In genomic region chr7:141874787-141875186, GRCh38 we compare ENCODE assay signal across 36 cellular contexts. TPM values are rescaled to one million over a fixed set of nuclear protein-coding genes. Genes with fewer than 3 reads are reported as not detected.
DNase-seq lines count a peak whose midpoint lies in the region; ATAC-seq and TF ChIP-seq lines count a peak whose summit lies in the region.
"Had no signal": no experiment of that assay in that cellular context is flagged by ENCODE, and none has a peak within 500 bp of the region (broad histone marks: within the 10 kb centered on the region; RNA-seq: fewer than 3 reads in every experiment).

No MANE protein-coding gene starts in this region.

- CTCF ChIA-PET in WTC11 (lab: Charles Lee), result no interaction called here

- H3K27me3 Mint-ChIP-seq in WTC11 (ENCODE audit: low read depth), result no peaks in the 10 kb centered on the region; the same call in 1 of the 2 replicates
- H3K27me3 Mint-ChIP-seq: central memory CD8-positive, alpha-beta T cell; dendritic cell treated with granulocyte-macrophage colony-stimulating factor and Interleukin-4, amounts not matched to agents 40 ng/mL and 50 ng/mL, for 4 days; stimulated activated memory B cell treated with anti-CD40 and anti-IgM and Interleukin-4, amounts not matched to agents 10 μg/mL and 1 μg/mL and 100 μg/mL, for 72 hours; T-helper 17 cell; type B pancreatic cell had no signal

- TF ChIP-seq POLR2A in NB4 (IDR thresholded peaks at IDR 0.05; ENCODE audit: extremely low read depth, insufficient read length) (no peak), adrenal gland (IDR thresholded peaks at IDR 0.05) (no peak)

- H3K36me3 ChIP-seq in H7 (replicated peaks; ENCODE audit: control insufficient read depth, insufficient read depth, low read length) (no peaks in the 10 kb centered on the region), lower lobe of right lung (no peaks in the 10 kb centered on the region), adrenal gland (replicated peaks in 1 of 2) (no peaks in the 10 kb centered on the region)
- H3K36me3 ChIP-seq: BLaER1 had no signal

- H3K27ac ChIP-seq in lower lobe of right lung (no peak overlapping the region), adrenal gland (no peak overlapping the region)
- H3K27ac ChIP-seq: BLaER1, KMS-11 had no signal

- peaks cover 23% of the 10 kb centered on the region for H3K4me1 Mint-ChIP-seq in WTC11
- H3K4me1 Mint-ChIP-seq: central memory CD8-positive, alpha-beta T cell; stimulated activated memory B cell treated with anti-CD40 and anti-IgM and Interleukin-4, amounts not matched to agents 10 μg/mL and 1 μg/mL and 100 μg/mL, for 72 hours; T-helper 17 cell had no signal

- H3K9me3 Mint-ChIP-seq in WTC11, result 0 out of 2 replicates have a peak, but pooled peaks cover 5% of the 10 kb centered on the region
- H3K9me3 Mint-ChIP-seq: central memory CD8-positive, alpha-beta T cell; natural killer cell treated with Interleukin-12 subunit alpha and Interleukin-12 subunit beta and Interleukin-15 and Interleukin-18, amount 100 ng/mL, for 72 hours; type B pancreatic cell had no signal

- TF ChIP-seq CTCF in NB4 (IDR thresholded peaks at IDR 0.05; ENCODE audit: low read depth, low read length), result no peak
- TF ChIP-seq CTCF in WTC11 (IDR thresholded peaks at IDR 0.05), result no peak
- no peak for TF ChIP-seq CTCF in lower lobe of right lung (IDR thresholded peaks at IDR 0.05)
- no peak for TF ChIP-seq CTCF in adrenal gland (IDR thresholded peaks at IDR 0.05)

- H3K9me3 ChIP-seq in lower lobe of right lung (no peaks in the 10 kb centered on the region), adrenal gland (replicated peaks in 1 of 3) (no peaks in the 10 kb centered on the region)
- H3K9me3 ChIP-seq: mucosa of descending colon, SK-N-SH had no signal

- H3K27me3 ChIP-seq in H7 (ENCODE audit: control insufficient read depth, insufficient read depth, low read length) (no peaks in the 10 kb centered on the region), lower lobe of right lung (ENCODE audit: low read depth) (no peaks in the 10 kb centered on the region), adrenal gland (no peaks in the 10 kb centered on the region)
- H3K27me3 ChIP-seq: BLaER1 had no signal

- intact Hi-C loops in lower lobe of right lung (cut with DNase I) (no loop called here), adrenal gland (cut with DNase I) (no loop called here), left colon (cut with DNase I, micrococcal nuclease) (no loop called here)

- H3K4me3 Mint-ChIP-seq in WTC11, result no peak overlapping the region
- H3K4me3 Mint-ChIP-seq: central memory CD8-positive, alpha-beta T cell; dendritic cell treated with granulocyte-macrophage colony-stimulating factor and Interleukin-4, amounts not matched to agents 40 ng/mL and 50 ng/mL, for 4 days; endodermal cell; natural killer cell treated with Interleukin-12 subunit alpha and Interleukin-12 subunit beta and Interleukin-15 and Interleukin-18, amount 100 ng/mL, for 72 hours; stimulated activated memory B cell treated with anti-CD40 and anti-IgM and Interleukin-4, amounts not matched to agents 10 μg/mL and 1 μg/mL and 100 μg/mL, for 72 hours; T-helper 17 cell; type B pancreatic cell had no signal

- no peaks in the 10 kb centered on the region for H3K36me3 Mint-ChIP-seq in WTC11
- H3K36me3 Mint-ChIP-seq: stimulated activated memory B cell treated with anti-CD40 and anti-IgM and Interleukin-4, amounts not matched to agents 10 μg/mL and 1 μg/mL and 100 μg/mL, for 72 hours; type B pancreatic cell had no signal

- POLR2A ChIA-PET in WTC11 (lab: Charles Lee), result no interaction called here

- 58 to 74% (median 66%) methylated on average over 2 to 3 of the region's 3 CpGs for WGBS in adrenal gland, 4 donors

- ATAC-seq in WTC11 (peak; percentile 69), lower lobe of right lung (peak; percentile 41 to 67), left colon (no peak)
- ATAC-seq: esophagus mucosa; mucosa of descending colon; natural killer cell treated with Interleukin-12 subunit alpha and Interleukin-12 subunit beta and Interleukin-15 and Interleukin-18, amount 100 ng/mL, for 72 hours; stimulated activated memory B cell treated with anti-CD40 and anti-IgM and Interleukin-4, amounts not matched to agents 10 μg/mL and 1 μg/mL and 100 μg/mL, for 72 hours; T-helper 17 cell had no signal

- peak overlapping the region; percentile 9; the same call in 1 of the 2 replicates for H3K27ac Mint-ChIP-seq in WTC11
- H3K27ac Mint-ChIP-seq: dendritic cell treated with granulocyte-macrophage colony-stimulating factor and Interleukin-4, amounts not matched to agents 40 ng/mL and 50 ng/mL, for 4 days; endodermal cell; natural killer cell treated with Interleukin-12 subunit alpha and Interleukin-12 subunit beta and Interleukin-15 and Interleukin-18, amount 100 ng/mL, for 72 hours; stimulated activated memory B cell treated with anti-CD40 and anti-IgM and Interleukin-4, amounts not matched to agents 10 μg/mL and 1 μg/mL and 100 μg/mL, for 72 hours; T-helper 17 cell; type B pancreatic cell had no signal

- no peak overlapping the region for H3K4me3 ChIP-seq in H7 (ENCODE audit: insufficient read depth, low read depth, low read length)
- no peak overlapping the region for H3K4me3 ChIP-seq in NB4 (ENCODE audit: low read depth, low read length)
- no peak overlapping the region for H3K4me3 ChIP-seq in lower lobe of right lung
- H3K4me3 ChIP-seq in adrenal gland, result no peak overlapping the region
- H3K4me3 ChIP-seq: BLaER1, lung, mucosa of descending colon had no signal

- H3K4me1 ChIP-seq in lower lobe of right lung (no peaks in the 10 kb centered on the region), adrenal gland (replicated peaks in 1 of 2) (no peaks in the 10 kb centered on the region)

- DNase-seq in H7 (peak; percentile 29), NB4 (ENCODE audit: low read depth) (peak; percentile 74), WTC11 (ENCODE audit: low spot score) (no peak), lower lobe of right lung (no peak), adrenal gland (no peak), SHP77 (lab: John Stamatoyannopoulos, UW) (no peak), left colon (no peak), ureter (ENCODE audit: low spot score) (no peak)
- DNase-seq: activated CD4-positive, alpha-beta T cell treated with anti-CD3 and anti-CD28 coated beads, Interleukin-2, amount 50 U/mL, for 48 hours; activated CD4-positive, CD25-positive, alpha-beta regulatory T cell treated with anti-CD3 and anti-CD28 coated beads, Interleukin-2, amount 50 U/mL, for 72 hours; activated CD8-positive, alpha-beta memory T cell treated with anti-CD3 and anti-CD28 coated beads, Interleukin-2, amount 50 U/mL, for 4 hours; activated naive CD4-positive, alpha-beta T cell treated with Interleukin-2 at 50 U/mL for 16 hours; endodermal cell; H9; MM.1S; mucosa of descending colon; NCI-H1436 treated with DMSO at 0.1 percent for 48 hours; NCI-H345; OCI-M1; SK-N-SH; T-helper 17 cell had no signal

TF ChIP-seq in WTC11, 78 proteins besides CTCF, POLR2A, EP300 and RAD21 (continues in another document):
- TF ChIP-seq E2F4 (CRISPR knock-in tag; IDR thresholded peaks at IDR 0.05; ENCODE audit: borderline replicate concordance, low read depth), result no peak
- no peak for TF ChIP-seq AR (CRISPR knock-in tag; IDR thresholded peaks at IDR 0.05)
- TF ChIP-seq PRRX2 (CRISPR knock-in tag; IDR thresholded peaks at IDR 0.05), result no peak
- no peak for TF ChIP-seq ZBTB21 (CRISPR knock-in tag; IDR thresholded peaks at IDR 0.05; ENCODE audit: borderline replicate concordance)

RNA-seq across cellular contexts. Expression of gene PRSS37, which starts 33.5 kb away (rescaled TPM):
- total RNA-seq in H7 (2014; rRNA removed; shearing (Covaris generic)), result not detected in 2 replicates
- total RNA-seq in WTC11 (2021) (not detected in 3 replicates), lower lobe of right lung (not detected), adrenal gland (not detected), left colon (not detected), ureter (not detected)
- not detected for polyA plus RNA-seq in adrenal gland
- total RNA-seq: endodermal cell; esophagus mucosa; fibroblast of villous mesenchyme; H9; kidney epithelial cell; lung; mucosa of descending colon; natural killer cell treated with Interleukin-12 subunit alpha and Interleukin-12 subunit beta and Interleukin-15 and Interleukin-18, amount 100 ng/mL, for 72 hours; omental fat pad; pulmonary artery endothelial cell; subcutaneous adipose tissue; T-helper 17 cell had no signal
- polyA plus RNA-seq: AG04450, lung, SK-N-SH had no signal

RNA-seq across cellular contexts. Expression of gene OR9A4, which starts 41.4 kb away (rescaled TPM):
- total RNA-seq in H7 (2014; rRNA removed; shearing (Covaris generic)), result not detected in 2 replicates
- total RNA-seq in WTC11 (2021), result not detected in 3 replicates
- total RNA-seq in lower lobe of right lung, result not detected
- not detected for total RNA-seq in adrenal gland
- not detected for polyA plus RNA-seq in adrenal gland
- total RNA-seq in left colon, result not detected
- not detected for total RNA-seq in ureter
- total RNA-seq: endodermal cell; esophagus mucosa; fibroblast of villous mesenchyme; H9; kidney epithelial cell; natural killer cell treated with Interleukin-12 subunit alpha and Interleukin-12 subunit beta and Interleukin-15 and Interleukin-18, amount 100 ng/mL, for 72 hours; pulmonary artery endothelial cell; subcutaneous adipose tissue; T-helper 17 cell had no signal
- polyA plus RNA-seq: AG04450, lung, SK-N-SH had no signal

Comparison
In these comparisons a context has a peak if more than half of its experiments do, and no peak if none do; other contexts are left out.
1. DNase-seq: peak in H7 (single experiment) and NB4 (single experiment); none in WTC11 (single experiment), lower lobe of right lung (single experiment), adrenal gland (0 of 7), SHP77 (0 of 2), left colon (0 of 2) and ureter (single experiment).